ENCODE assay signal across 27 cellular contexts in genomic region chr5:98540056-98540455, GRCh38.
"Had no signal": no experiment of that assay in that cellular context is flagged by ENCODE, and none has a peak within 500 bp of the region (broad histone marks: within the 10 kb centered on the region; RNA-seq: fewer than 3 reads in every experiment).

No MANE protein-coding gene starts in this region.

- H3K4me1 Mint-ChIP-seq: activated B cell treated with CpG ODN at 0.5 μM for 24 hours; activated CD4-positive, alpha-beta T cell treated with anti-CD3 and anti-CD28 coated beads, Interleukin-2, amount 10 ng/mL, durations not matched to agents 24 days and 14 days; activated CD8-positive, alpha-beta memory T cell treated with anti-CD3 and anti-CD28 coated beads, Interleukin-2, amount 10 ng/mL, durations not matched to agents 7 days and 5 days; activated naive CD8-positive, alpha-beta T cell treated with anti-CD3 and anti-CD28 coated beads, Interleukin-2, amount 50 U/mL, for 24 hours; T-cell had no signal

- H3K36me3 Mint-ChIP-seq: activated CD8-positive, alpha-beta memory T cell treated with anti-CD3 and anti-CD28 coated beads, Interleukin-2, amount 10 ng/mL, durations not matched to agents 7 days and 5 days; T-cell had no signal

- H3K4me3 Mint-ChIP-seq: activated B cell treated with CpG ODN at 0.5 μM for 24 hours; activated CD4-positive, alpha-beta T cell treated with anti-CD3 and anti-CD28 coated beads, Interleukin-2, amount 10 ng/mL, durations not matched to agents 24 days and 14 days; activated CD8-positive, alpha-beta memory T cell treated with anti-CD3 and anti-CD28 coated beads, Interleukin-2, amount 10 ng/mL, durations not matched to agents 7 days and 5 days; activated naive CD8-positive, alpha-beta T cell treated with anti-CD3 and anti-CD28 coated beads, Interleukin-2, amount 50 U/mL, for 24 hours; activated T-cell treated with anti-CD3 and anti-CD28 coated beads, Interleukin-2, amount 50 U/mL, for 4 hours; T-cell had no signal

- H3K27me3 Mint-ChIP-seq: activated B cell treated with CpG ODN at 0.5 μM for 24 hours; activated CD4-positive, alpha-beta T cell treated with anti-CD3 and anti-CD28 coated beads, Interleukin-2, amount 10 ng/mL, durations not matched to agents 24 days and 14 days; activated CD8-positive, alpha-beta memory T cell treated with anti-CD3 and anti-CD28 coated beads, Interleukin-2, amount 10 ng/mL, durations not matched to agents 7 days and 5 days; T-cell had no signal

- DNase-seq: activated B cell treated with CpG ODN at 0.5 μM for 24 hours; activated CD4-positive, alpha-beta T cell treated with anti-CD3 and anti-CD28 coated beads for 1 hour; activated CD4-positive, alpha-beta T cell treated with anti-CD3 and anti-CD28 coated beads, Interleukin-2, amount 10 ng/mL, durations not matched to agents 24 days and 14 days; activated CD4-positive, alpha-beta T cell treated with anti-CD3 and anti-CD28 coated beads, Interleukin-2, amount 50 U/mL, for 48 hours; activated CD8-positive, alpha-beta memory T cell treated with anti-CD3 and anti-CD28 coated beads, Interleukin-2, amount 10 ng/mL, durations not matched to agents 7 days and 5 days; activated effector memory CD4-positive, alpha-beta T cell treated with anti-CD3 and anti-CD28 coated beads, Interleukin-2, amount 50 U/mL, for 16 hours; activated naive CD4-positive, alpha-beta T cell treated with Interleukin-2 at 50 U/mL for 16 hours; activated naive CD8-positive, alpha-beta T cell treated with anti-CD3 and anti-CD28 coated beads, Interleukin-2, amount 50 U/mL, for 24 hours; activated T-cell treated with anti-CD3 and anti-CD28 coated beads, Interleukin-2, amount 50 U/mL, for 4 hours; amniotic stem cell; body of pancreas; central memory CD4-positive, alpha-beta T cell; MG63; MV-4-11; NCI-H1105; NCI-H1436; NCI-H1694 treated with DMSO at 0.1 percent for 48 hours; NCI-H2029 treated with DMSO at 0.1 percent for 48 hours; NCI-H510A; NCI-H69; NK-92 treated with Interleukin-12 subunit alpha and Interleukin-12 subunit beta, amount 100 ng/mL, for 24 hours; PC-9; SIG-M5; T-cell; T-helper 2 cell; T1000 had no signal

- H3K4me3 ChIP-seq: ascending aorta, body of pancreas, MG63, PC-9 had no signal

- H3K27ac Mint-ChIP-seq: activated B cell treated with CpG ODN at 0.5 μM for 24 hours; activated CD4-positive, alpha-beta T cell treated with anti-CD3 and anti-CD28 coated beads, Interleukin-2, amount 10 ng/mL, durations not matched to agents 24 days and 14 days; activated CD8-positive, alpha-beta memory T cell treated with anti-CD3 and anti-CD28 coated beads, Interleukin-2, amount 10 ng/mL, durations not matched to agents 7 days and 5 days; activated naive CD8-positive, alpha-beta T cell treated with anti-CD3 and anti-CD28 coated beads, Interleukin-2, amount 50 U/mL, for 24 hours; T-cell had no signal
